In genomic region chr2:217513256-217513655, GRCh38 we compare ENCODE assay signal across 22 cellular contexts.
DNase-seq lines count a peak whose midpoint lies in the region; ATAC-seq, FAIRE-seq and TF ChIP-seq lines count a peak whose summit lies in the region.
"Had no signal": no experiment of that assay in that cellular context is flagged by ENCODE, and none has a peak within 500 bp of the region (broad histone marks: within the 10 kb centered on the region; RNA-seq: fewer than 3 reads in every experiment).

No MANE protein-coding gene starts in this region.

- H3K4me1 Mint-ChIP-seq in mesothelial cell of epicardium = peaks cover 36% of the 10 kb centered on the region

- peak overlapping the region; percentile 22 for H3K27ac Mint-ChIP-seq in mesothelial cell of epicardium
- H3K27ac Mint-ChIP-seq: CD4-positive, alpha-beta T cell had no signal

- H3K9me3 Mint-ChIP-seq in mesothelial cell of epicardium = no peaks in the 10 kb centered on the region
- H3K9me3 Mint-ChIP-seq: CD4-positive, alpha-beta T cell had no signal

- H3K9ac ChIP-seq in smooth muscle cell (ENCODE audit: low read depth) = no peak overlapping the region
- H3K9ac ChIP-seq: BLaER1 had no signal

- no peak overlapping the region for H3K4me3 ChIP-seq in smooth muscle cell
- no peak overlapping the region for H3K4me3 ChIP-seq in effector memory CD4-positive, alpha-beta T cell (ENCODE audit: insufficient read depth, low read depth, low read length, poor library complexity, severe bottlenecking)
- H3K4me3 ChIP-seq: A549, BLaER1 had no signal

- H3K79me2 ChIP-seq in smooth muscle cell (ENCODE audit: low read depth) = no peaks in the 10 kb centered on the region

- H3K36me3 ChIP-seq in smooth muscle cell (ENCODE audit: low read depth) = no peaks in the 10 kb centered on the region
- no peaks in the 10 kb centered on the region for H3K36me3 ChIP-seq in effector memory CD4-positive, alpha-beta T cell (ENCODE audit: control insufficient read depth, insufficient read depth, low read length)
- H3K36me3 ChIP-seq: BLaER1 had no signal

- no peaks in the 10 kb centered on the region for H3K27me3 ChIP-seq in smooth muscle cell (ENCODE audit: low read depth)
- no peaks in the 10 kb centered on the region for H3K27me3 ChIP-seq in effector memory CD4-positive, alpha-beta T cell (replicated peaks; ENCODE audit: control insufficient read depth, insufficient read depth, low read length, poor library complexity, severe bottlenecking)
- H3K27me3 ChIP-seq: BLaER1 had no signal

- H3K27me3 Mint-ChIP-seq in mesothelial cell of epicardium (ENCODE audit: low read depth) = no peaks in the 10 kb centered on the region
- H3K27me3 Mint-ChIP-seq: CD4-positive, alpha-beta T cell had no signal

- no peak for ATAC-seq in HG03378 (IDR thresholded peaks at IDR 0.05; ENCODE audit: unreplicated experiment)
- ATAC-seq: A549, PC-3 had no signal

- H3K4me1 ChIP-seq in smooth muscle cell (ENCODE audit: low read depth) = peaks cover 9% of the 10 kb centered on the region
- no peaks in the 10 kb centered on the region for H3K4me1 ChIP-seq in effector memory CD4-positive, alpha-beta T cell (ENCODE audit: control insufficient read depth, insufficient read depth, low read length, poor library complexity, severe bottlenecking)
- H3K4me1 ChIP-seq: BLaER1 had no signal

- H2AFZ ChIP-seq in smooth muscle cell (ENCODE audit: low read depth) = no peak overlapping the region

- FAIRE-seq in D721Med (lab: Jason Lieb, UNC) = no peak
- FAIRE-seq: A549 had no signal

- H3K4me3 Mint-ChIP-seq in mesothelial cell of epicardium = no peak overlapping the region
- H3K4me3 Mint-ChIP-seq: CD4-positive, alpha-beta T cell had no signal

- WGBS in smooth muscle cell (ENCODE audit: low lambda C conversion rate) = 26% methylated on average over 1 of the region's 1 CpG

- H3K9me3 ChIP-seq in smooth muscle cell (replicated peaks; ENCODE audit: low read depth) = no peaks in the 10 kb centered on the region
- H3K9me3 ChIP-seq in effector memory CD4-positive, alpha-beta T cell (ENCODE audit: control insufficient read depth, low read length) = no peaks in the 10 kb centered on the region
- H3K9me3 ChIP-seq: BLaER1 had no signal

- DNase-seq in NCI-H226 = peak; percentile 49
- peak; percentile 38 for DNase-seq in astrocyte of the hippocampus (ENCODE audit: low read depth, low spot score)
- no peak for DNase-seq in mesothelial cell of epicardium (ENCODE audit: low spot score in 2 of 2, unreplicated experiment in 2 of 2)
- DNase-seq in smooth muscle cell (lab: John Stamatoyannopoulos, UW; ENCODE audit: unreplicated experiment) = no peak
- no peak for DNase-seq in D721Med (ENCODE audit: insufficient read length, low spot score)
- DNase-seq in effector memory CD4-positive, alpha-beta T cell = no peak
- DNase-seq: CD4-positive, alpha-beta T cell; COR-L47; DMS 273 treated with DMSO at 0.1 percent for 48 hours; DMS79 treated with DMSO at 0.1 percent for 48 hours; Karpas-422; NCI-H1417; NCI-H1694 treated with DMSO at 0.1 percent for 48 hours; NCI-H2081 treated with DMSO at 0.1 percent for 48 hours; NCI-H2171 treated with DMSO at 0.1 percent for 48 hours; NCI-H446; NCI-H526; PC-3; Right ventricle myocardium superior had no signal

- peaks cover 2% of the 10 kb centered on the region for H3K36me3 Mint-ChIP-seq in mesothelial cell of epicardium

- TF ChIP-seq CTCF in mesothelial cell of epicardium (IDR thresholded peaks at IDR 0.05; ENCODE audit: unreplicated experiment) (no peak), smooth muscle cell (IDR thresholded peaks at IDR 0.05; ENCODE audit: borderline replicate concordance, insufficient read depth, poor library complexity, severe bottlenecking) (no peak), D721Med (IDR thresholded peaks at IDR 0.05; ENCODE audit: insufficient read depth, missing control alignments) (no peak)

- no peak overlapping the region for H3K27ac ChIP-seq in smooth muscle cell (ENCODE audit: low read depth)
- no peak overlapping the region for H3K27ac ChIP-seq in effector memory CD4-positive, alpha-beta T cell (ENCODE audit: insufficient read depth, low read length, poor library complexity, severe bottlenecking)
- H3K27ac ChIP-seq: A549, BLaER1 had no signal

- no peaks in the 10 kb centered on the region for H3F3A ChIP-seq in smooth muscle cell (ENCODE audit: low read depth)

- H3K4me2 ChIP-seq in smooth muscle cell = peak overlapping the region; percentile 60
- H3K4me2 ChIP-seq: A549, BLaER1 had no signal

- H4K20me1 ChIP-seq in smooth muscle cell (ENCODE audit: low read depth) = no peaks in the 10 kb centered on the region
- H4K20me1 ChIP-seq: BLaER1 had no signal

Comparison
In these comparisons a context has a peak if more than half of its experiments do, and no peak if none do; other contexts are left out.
1. DNase-seq: peak in NCI-H226 (single experiment) and astrocyte of the hippocampus (single experiment); none in mesothelial cell of epicardium (0 of 2), smooth muscle cell (single experiment), D721Med (single experiment) and effector memory CD4-positive, alpha-beta T cell (0 of 3).